1 cellular context compared by ENCODE assay signal in genomic region chr10:62053860-62054259, GRCh38.
A peak's percentile ranks its signal among the peaks of the same experiment; 100 is the strongest.
TF ChIP-seq lines count a peak whose summit lies in the region.

No MANE protein-coding gene starts in this region.

TF ChIP-seq in HepG2, 621 proteins besides CTCF, POLR2A, EP300 and RAD21 (continued from another document):
- TF ChIP-seq, protein P1, sequence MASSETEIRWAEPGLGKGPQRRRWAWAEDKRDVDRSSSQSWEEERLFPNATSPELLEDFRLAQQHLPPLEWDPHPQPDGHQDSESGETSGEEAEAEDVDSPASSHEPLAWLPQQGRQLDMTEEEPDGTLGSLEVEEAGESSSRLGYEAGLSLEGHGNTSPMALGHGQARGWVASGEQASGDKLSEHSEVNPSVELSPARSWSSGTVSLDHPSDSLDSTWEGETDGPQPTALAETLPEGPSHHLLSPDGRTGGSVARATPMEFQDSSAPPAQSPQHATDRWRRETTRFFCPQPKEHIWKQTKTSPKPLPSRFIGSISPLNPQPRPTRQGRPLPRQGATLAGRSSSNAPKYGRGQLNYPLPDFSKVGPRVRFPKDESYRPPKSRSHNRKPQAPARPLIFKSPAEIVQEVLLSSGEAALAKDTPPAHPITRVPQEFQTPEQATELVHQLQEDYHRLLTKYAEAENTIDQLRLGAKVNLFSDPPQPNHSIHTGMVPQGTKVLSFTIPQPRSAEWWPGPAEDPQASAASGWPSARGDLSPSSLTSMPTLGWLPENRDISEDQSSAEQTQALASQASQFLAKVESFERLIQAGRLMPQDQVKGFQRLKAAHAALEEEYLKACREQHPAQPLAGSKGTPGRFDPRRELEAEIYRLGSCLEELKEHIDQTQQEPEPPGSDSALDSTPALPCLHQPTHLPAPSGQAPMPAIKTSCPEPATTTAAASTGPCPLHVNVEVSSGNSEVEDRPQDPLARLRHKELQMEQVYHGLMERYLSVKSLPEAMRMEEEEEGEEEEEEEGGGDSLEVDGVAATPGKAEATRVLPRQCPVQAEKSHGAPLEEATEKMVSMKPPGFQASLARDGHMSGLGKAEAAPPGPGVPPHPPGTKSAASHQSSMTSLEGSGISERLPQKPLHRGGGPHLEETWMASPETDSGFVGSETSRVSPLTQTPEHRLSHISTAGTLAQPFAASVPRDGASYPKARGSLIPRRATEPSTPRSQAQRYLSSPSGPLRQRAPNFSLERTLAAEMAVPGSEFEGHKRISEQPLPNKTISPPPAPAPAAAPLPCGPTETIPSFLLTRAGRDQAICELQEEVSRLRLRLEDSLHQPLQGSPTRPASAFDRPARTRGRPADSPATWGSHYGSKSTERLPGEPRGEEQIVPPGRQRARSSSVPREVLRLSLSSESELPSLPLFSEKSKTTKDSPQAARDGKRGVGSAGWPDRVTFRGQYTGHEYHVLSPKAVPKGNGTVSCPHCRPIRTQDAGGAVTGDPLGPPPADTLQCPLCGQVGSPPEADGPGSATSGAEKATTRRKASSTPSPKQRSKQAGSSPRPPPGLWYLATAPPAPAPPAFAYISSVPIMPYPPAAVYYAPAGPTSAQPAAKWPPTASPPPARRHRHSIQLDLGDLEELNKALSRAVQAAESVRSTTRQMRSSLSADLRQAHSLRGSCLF (CRISPR knock-in tag; IDR thresholded peaks at IDR 0.05; ENCODE audit: borderline replicate concordance): no peak
- no peak for TF ChIP-seq ZNF879 (CRISPR knock-in tag; IDR thresholded peaks at IDR 0.05)
- TF ChIP-seq SMAD1 (CRISPR knock-in tag; IDR thresholded peaks at IDR 0.05; ENCODE audit: borderline replicate concordance, low read depth): no peak
- no peak for TF ChIP-seq HNF4G (IDR thresholded peaks at IDR 0.05; ENCODE audit: borderline replicate concordance, low read depth, low read length)
- no peak for TF ChIP-seq HNF4G (CRISPR knock-in tag; IDR thresholded peaks at IDR 0.05; ENCODE audit: borderline replicate concordance, low read depth)
- TF ChIP-seq DBP (CRISPR knock-in tag; IDR thresholded peaks at IDR 0.05; ENCODE audit: not compliant biosample characterization): no peak
- no peak for TF ChIP-seq ZNF17 (CRISPR knock-in tag; IDR thresholded peaks at IDR 0.05)
- TF ChIP-seq MAFF (IDR thresholded peaks at IDR 0.05; ENCODE audit: low read depth, low read length): 0 out of 2 replicates have a peak, but pooled peaks have one; percentile 18
- TF ChIP-seq, protein P2, sequence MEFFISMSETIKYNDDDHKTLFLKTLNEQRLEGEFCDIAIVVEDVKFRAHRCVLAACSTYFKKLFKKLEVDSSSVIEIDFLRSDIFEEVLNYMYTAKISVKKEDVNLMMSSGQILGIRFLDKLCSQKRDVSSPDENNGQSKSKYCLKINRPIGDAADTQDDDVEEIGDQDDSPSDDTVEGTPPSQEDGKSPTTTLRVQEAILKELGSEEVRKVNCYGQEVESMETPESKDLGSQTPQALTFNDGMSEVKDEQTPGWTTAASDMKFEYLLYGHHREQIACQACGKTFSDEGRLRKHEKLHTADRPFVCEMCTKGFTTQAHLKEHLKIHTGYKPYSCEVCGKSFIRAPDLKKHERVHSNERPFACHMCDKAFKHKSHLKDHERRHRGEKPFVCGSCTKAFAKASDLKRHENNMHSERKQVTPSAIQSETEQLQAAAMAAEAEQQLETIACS (CRISPR knock-in tag; IDR thresholded peaks at IDR 0.05): no peak
- TF ChIP-seq ERF (CRISPR knock-in tag; IDR thresholded peaks at IDR 0.05): no peak
- TF ChIP-seq MAFK (conservative IDR thresholded peaks at IDR 0.05 in 1 of 2, IDR thresholded peaks at IDR 0.05 in 1 of 2; ENCODE audit: low read length in 2 of 2): peak; percentile 40 to 41
TF ChIP-seq in HepG2: peak in this region for 2.
